Comparison of ENCODE assay signal across 1 cellular context in genomic region chr6:52576392-52577021, GRCh38.
A peak's percentile ranks its signal among the peaks of the same experiment; 100 is the strongest.
TF ChIP-seq lines count a peak whose summit lies in the region.

No MANE protein-coding gene starts in this region.

TF ChIP-seq in WTC11, 78 proteins besides CTCF, POLR2A, EP300 and RAD21 (continued from another document):
- TF ChIP-seq E2F1 (CRISPR knock-in tag; IDR thresholded peaks at IDR 0.05): no peak
- TF ChIP-seq OVOL2 (CRISPR knock-in tag; IDR thresholded peaks at IDR 0.05; ENCODE audit: borderline replicate concordance): no peak
- TF ChIP-seq CREB1 (CRISPR knock-in tag; IDR thresholded peaks at IDR 0.05): no peak
- TF ChIP-seq PRDM15 (CRISPR knock-in tag; IDR thresholded peaks at IDR 0.05): no peak
- TF ChIP-seq KAT7 (CRISPR knock-in tag; IDR thresholded peaks at IDR 0.05; ENCODE audit: borderline replicate concordance): no peak
- TF ChIP-seq ATF6 (CRISPR knock-in tag; IDR thresholded peaks at IDR 0.05): no peak
- peak; percentile 33; the same call in 1 of the 2 replicates for TF ChIP-seq ZNF416 (CRISPR knock-in tag; IDR thresholded peaks at IDR 0.05)
- TF ChIP-seq GRHL2 (CRISPR knock-in tag; IDR thresholded peaks at IDR 0.05; ENCODE audit: insufficient replicate concordance, severe bottlenecking): no peak
- no peak; the same call in 1 of the 2 replicates for TF ChIP-seq E2F5 (CRISPR knock-in tag; IDR thresholded peaks at IDR 0.05)
